In the genomic region with DNA sequence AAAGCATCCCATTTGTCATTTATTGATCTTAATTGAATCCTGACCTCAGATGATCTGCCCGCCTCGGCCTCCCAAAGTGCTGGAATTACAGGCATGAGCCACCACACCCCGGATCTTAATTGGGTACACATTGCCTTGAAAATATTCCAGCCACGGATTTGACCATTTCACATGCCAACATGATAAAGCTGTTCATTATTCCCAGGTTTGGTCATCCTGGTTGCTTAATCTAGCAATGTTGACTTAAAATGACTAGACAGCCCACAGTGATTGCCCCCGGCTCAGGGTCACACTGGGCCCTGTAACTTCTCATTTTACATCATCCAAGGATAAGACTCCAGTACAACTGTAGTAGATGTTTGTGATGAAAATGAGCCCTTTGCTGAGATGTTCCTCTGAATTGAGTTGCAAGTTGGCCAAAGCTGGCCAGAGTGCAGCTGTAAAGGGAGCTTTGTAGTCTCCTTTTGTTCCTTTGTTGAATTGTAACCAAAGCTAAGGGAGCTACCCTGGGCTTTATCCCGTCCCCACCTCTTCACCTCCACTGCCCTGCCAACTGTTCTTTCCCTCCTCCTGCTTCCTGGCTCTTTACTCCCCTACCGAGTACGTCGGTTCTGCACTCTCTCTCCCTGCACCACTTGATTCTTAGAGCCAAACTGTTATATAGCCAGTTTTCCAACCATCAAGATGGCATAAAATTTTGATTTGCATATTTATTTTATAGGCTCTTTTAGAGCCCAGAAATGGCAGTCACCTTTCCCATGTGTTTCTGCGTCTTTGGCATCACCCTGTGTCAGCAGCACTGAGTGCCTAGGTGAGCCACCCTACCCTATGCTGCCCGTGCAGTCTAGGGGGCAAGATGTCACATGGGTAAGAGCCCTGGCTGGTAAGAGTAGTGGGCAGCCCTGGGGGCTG, we compare ENCODE assay signal across 8 cellular contexts.
A peak's percentile ranks its signal among the peaks of the same experiment; 100 is the strongest.
DNase-seq lines count a peak whose midpoint lies in the region; ATAC-seq and TF ChIP-seq lines count a peak whose summit lies in the region.

No MANE protein-coding gene starts in this region.

- DNase-seq in AG10803 (ENCODE audit: low read depth) (peak; percentile 100), IMR-90 (peak; percentile 98), astrocyte of the spinal cord (ENCODE audit: low read depth, low spot score) (peak; percentile 98), mucosa of descending colon (no peak), prostate gland (ENCODE audit: low spot score) (no peak), Ammon's horn (ENCODE audit: low spot score) (no peak), NCI-H748 treated with DMSO at 0.1 percent for 48 hours (lab: John Stamatoyannopoulos, UW) (no peak)

- 0 out of 2 replicates have a peak, but pooled peaks have one; percentile 7 for TF ChIP-seq CTCF in AG10803 (conservative IDR thresholded peaks at IDR 0.05; ENCODE audit: low read length)
- TF ChIP-seq CTCF in IMR-90 (conservative IDR thresholded peaks at IDR 0.05; ENCODE audit: low read depth, low read length), result no peak
- no peak for TF ChIP-seq CTCF in astrocyte of the spinal cord (IDR thresholded peaks at IDR 0.05; ENCODE audit: low read depth, low read length)
- TF ChIP-seq CTCF in mucosa of descending colon (IDR thresholded peaks at IDR 0.05), result no peak
- TF ChIP-seq CTCF in prostate gland (IDR thresholded peaks at IDR 0.05), result no peak

- BruUV-seq in IMR-90 (replicated peaks; lab: Mats Ljungman, UMichigan), result no TSS peak

- peak overlapping the region; percentile 99 for H3K4ac ChIP-seq in IMR-90 (ENCODE audit: low read depth, low read length)

- H3K9me3 ChIP-seq in IMR-90 (ENCODE audit: control insufficient read depth, insufficient read depth, low read length) (no peaks in the 10 kb centered on the region), mucosa of descending colon (no peaks in the 10 kb centered on the region), prostate gland (no peaks in the 10 kb centered on the region)

- H3K9me1 ChIP-seq in IMR-90 (ENCODE audit: insufficient read depth, low read length), result peaks cover 31% of the 10 kb centered on the region

- H4K8ac ChIP-seq in IMR-90 (ENCODE audit: low read depth in 2 of 2, low read length in 2 of 2), result peak overlapping the region; percentile 18 to 89

- peak overlapping the region; percentile 48 for H3K56ac ChIP-seq in IMR-90 (ENCODE audit: extremely low read depth, insufficient read depth, low read length)

- H3K9ac ChIP-seq in IMR-90 (ENCODE audit: low read depth, low read length), result peak overlapping the region; percentile 56

- no peaks in the 10 kb centered on the region for H4K20me1 ChIP-seq in IMR-90 (ENCODE audit: insufficient read depth, low read length)

- H3K4me1 ChIP-seq in IMR-90 (ENCODE audit: control insufficient read depth, insufficient read depth, low read length) (peaks cover 30% of the 10 kb centered on the region), mucosa of descending colon (ENCODE audit: low read depth) (no peaks in the 10 kb centered on the region), prostate gland (replicated peaks) (no peaks in the 10 kb centered on the region)

- dilution Hi-C loops in IMR-90 (cut with HindIII; ENCODE audit: low sequenced_read_pairs, unreplicated experiment), result no loop called here

- in situ Hi-C loops in IMR-90 (cut with MboI; ENCODE audit: low sequenced_read_pairs), result loop anchor here (25.0 kb wide), 1 partner anchor 917 kb away; the partner anchor contains the start of gene SIX1
- in situ Hi-C loops in astrocyte of the spinal cord (cut with HindIII; ENCODE audit: low sequenced_read_pairs), result no loop called here

- peak overlapping the region; percentile 96 for H4K5ac ChIP-seq in IMR-90 (ENCODE audit: low read depth, low read length)

- CTCF ChIA-PET in IMR-90 (lab: Yijun Ruan, JAX), result interaction anchor here (0.6 to 0.9 kb wide), 4 partner anchors 12 to 185 kb away, joined by 3 to 6 read pairs (median 3); no protein-coding TSS in a partner anchor

- no peak for TF ChIP-seq POLR2A in IMR-90 (IDR thresholded peaks at IDR 0.05; ENCODE audit: low read depth, low read length)
- TF ChIP-seq POLR2A in prostate gland (IDR thresholded peaks at IDR 0.05), result no peak

- peak overlapping the region; percentile 100 for H3K18ac ChIP-seq in IMR-90 (ENCODE audit: low read depth, low read length)

- peaks cover 9 to 37% of the 10 kb centered on the region in 2 experiments for H3K79me1 ChIP-seq in IMR-90 (ENCODE audit: low read depth in 1 of 2, low read length in 2 of 2)

- peak; percentile 88 for ATAC-seq in IMR-90 (ENCODE audit: low read depth)
- ATAC-seq in mucosa of descending colon, result peak; percentile 53
- no peak for ATAC-seq in HG02588 (IDR thresholded peaks at IDR 0.05; ENCODE audit: unreplicated experiment)

- WGBS in IMR-90 (ENCODE audit: extremely low coverage in 2 of 2, insufficient read length in 1 of 2), 2 experiments, result 0% methylated on average over 4 of the region's 11 CpGs; no CpG with 5 or more reads in 1 of the 2 experiments
- WGBS in prostate gland, result 78% methylated on average over 11 of the region's 11 CpGs

- H3K27me3 ChIP-seq in IMR-90 (ENCODE audit: control insufficient read depth, insufficient read depth, low read length), result no peaks in the 10 kb centered on the region
- no peaks in the 10 kb centered on the region for H3K27me3 ChIP-seq in prostate gland (replicated peaks; ENCODE audit: insufficient read depth)

- H2BK15ac ChIP-seq in IMR-90 (ENCODE audit: low read depth, low read length), result peak overlapping the region; percentile 99; the same call in 2 of the 3 replicates

- TF ChIP-seq RAD21 in IMR-90 (IDR thresholded peaks at IDR 0.05; ENCODE audit: low read length), result peak; percentile 38

- peak overlapping the region; percentile 98 for H2BK5ac ChIP-seq in IMR-90 (ENCODE audit: low read depth, low read length, poor library complexity, severe bottlenecking)

- no peak overlapping the region for H2AFZ ChIP-seq in IMR-90 (replicated peaks; ENCODE audit: low read length, poor library complexity)

- H3K36me3 ChIP-seq in IMR-90 (ENCODE audit: control insufficient read depth, insufficient read depth, low read length), result no peaks in the 10 kb centered on the region
- no peaks in the 10 kb centered on the region for H3K36me3 ChIP-seq in mucosa of descending colon (ENCODE audit: low read depth)
- no peaks in the 10 kb centered on the region for H3K36me3 ChIP-seq in prostate gland

- H2AK5ac ChIP-seq in IMR-90 (ENCODE audit: low read depth, low read length), result peak overlapping the region; percentile 99

- H2BK20ac ChIP-seq in IMR-90 (ENCODE audit: low read depth, low read length), result peak overlapping the region; percentile 98

- H3K27ac ChIP-seq in IMR-90 (ENCODE audit: insufficient read depth, low read length) (peak overlapping the region; percentile 93), prostate gland (no peak overlapping the region)

- peak overlapping the region; percentile 99 for H2BK120ac ChIP-seq in IMR-90 (ENCODE audit: low read depth, low read length)

- H3K23ac ChIP-seq in IMR-90 (ENCODE audit: low read depth, low read length), result peak overlapping the region; percentile 84

- intact Hi-C loops in IMR-90 (cut with micrococcal nuclease), result loop anchor here (1.0 to 10.0 kb wide), 2 partner anchors 42 to 281 kb away; no protein-coding TSS in a partner anchor
- intact Hi-C loops in mucosa of descending colon (cut with DNase I, micrococcal nuclease), result no loop called here
- intact Hi-C loops in prostate gland (cut with DNase I), result no loop called here

- H4K91ac ChIP-seq in IMR-90 (ENCODE audit: insufficient read depth, low read depth, low read length), result peak overlapping the region; percentile 100

- H3K4me3 ChIP-seq in AG10803 (ENCODE audit: low read length), result no peak overlapping the region
- no peak overlapping the region for H3K4me3 ChIP-seq in IMR-90 (ENCODE audit: insufficient read depth, low read depth, low read length)
- H3K4me3 ChIP-seq in astrocyte of the spinal cord (ENCODE audit: low read depth, low read length), result no peak overlapping the region
- no peak overlapping the region for H3K4me3 ChIP-seq in mucosa of descending colon
- H3K4me3 ChIP-seq in prostate gland, result no peak overlapping the region

- peak overlapping the region; percentile 35 for H3K4me2 ChIP-seq in IMR-90 (ENCODE audit: low read depth, low read length)

- POLR2A ChIA-PET in IMR-90 (lab: Charles Lee; ENCODE audit: unreplicated experiment), result no interaction called here

- peak overlapping the region; percentile 68 for H2AK9ac ChIP-seq in IMR-90 (replicated peaks; ENCODE audit: low read depth, low read length, poor library complexity)

- peak overlapping the region; percentile 98 for H3K14ac ChIP-seq in IMR-90 (replicated peaks; ENCODE audit: low read depth, low read length)

TF ChIP-seq in IMR-90, 13 proteins besides CTCF, POLR2A, EP300 and RAD21 (continues in another document):
- no peak for TF ChIP-seq ELK1 (IDR thresholded peaks at IDR 0.05; ENCODE audit: borderline replicate concordance, low read depth, low read length)
- peak; percentile 59; the same call in 1 of the 2 replicates for TF ChIP-seq BHLHE40 (IDR thresholded peaks at IDR 0.05; ENCODE audit: low read depth, low read length)
- no peak for TF ChIP-seq USF2 (IDR thresholded peaks at IDR 0.05; ENCODE audit: low read depth, low read length)
- TF ChIP-seq MAZ (IDR thresholded peaks at IDR 0.05; ENCODE audit: borderline replicate concordance, low read depth, low read length), result peak; percentile 89
- peak; percentile 99 for TF ChIP-seq CEBPB (IDR thresholded peaks at IDR 0.05; ENCODE audit: low read depth, low read length)
- 0 out of 2 replicates have a peak, but pooled peaks have one; percentile 27 for TF ChIP-seq CHD1 (IDR thresholded peaks at IDR 0.05; ENCODE audit: low read depth, low read length)
- TF ChIP-seq NFE2L2 (IDR thresholded peaks at IDR 0.05; ENCODE audit: low read depth, low read length), result peak; percentile 72; the same call in 1 of the 2 replicates
- peak; percentile 29; the same call in 1 of the 2 replicates for TF ChIP-seq SMC3 (IDR thresholded peaks at IDR 0.05; ENCODE audit: low read depth, low read length)
- TF ChIP-seq FOS (IDR thresholded peaks at IDR 0.05; ENCODE audit: low read depth, low read length), result peak; percentile 96

Comparison
In these comparisons a context has a peak if more than half of its experiments do, and no peak if none do; other contexts are left out.
1. DNase-seq: peak in AG10803 (single experiment), IMR-90 (single experiment) and astrocyte of the spinal cord (single experiment); none in mucosa of descending colon (0 of 3), prostate gland (single experiment), Ammon's horn (single experiment) and NCI-H748 treated with DMSO at 0.1 percent for 48 hours (single experiment).